In the genomic region with DNA sequence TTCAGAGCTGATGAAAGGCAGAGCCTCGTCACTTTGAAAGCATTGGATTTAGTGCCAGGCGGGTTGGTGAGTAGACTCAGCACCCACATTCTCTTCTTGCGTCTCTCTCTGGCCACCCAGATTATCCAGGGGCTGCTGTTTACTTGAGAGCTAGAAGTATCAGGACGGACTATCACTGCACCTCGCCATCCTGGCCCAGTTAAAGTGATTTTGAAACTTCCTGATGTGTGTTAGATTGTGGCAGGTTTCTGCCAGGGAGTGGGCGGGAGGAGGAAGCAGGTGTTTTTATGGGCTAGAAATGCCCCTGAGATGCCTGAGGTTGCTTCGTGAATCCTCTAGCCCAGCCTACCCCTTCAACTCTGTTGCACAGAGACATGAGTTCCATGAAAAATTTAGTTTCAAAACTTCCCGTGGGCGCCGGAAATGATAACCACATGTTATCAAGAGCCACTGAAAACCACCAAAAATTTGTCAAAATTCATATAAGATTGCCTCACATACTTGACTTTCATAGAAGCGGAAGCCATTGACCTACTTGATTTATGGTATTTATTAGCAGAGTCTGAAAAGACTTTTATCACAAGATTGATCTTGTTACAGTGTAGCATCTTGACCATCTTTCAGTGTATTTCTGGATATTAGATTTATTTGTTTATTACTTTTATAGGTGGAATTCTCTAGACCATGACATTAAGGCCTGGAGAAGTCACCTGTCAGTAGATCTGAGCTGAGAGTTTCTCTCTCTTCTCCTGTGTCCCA, we compare ENCODE assay signal across 9 cellular contexts.
DNase-seq lines count a peak whose midpoint lies in the region; TF ChIP-seq lines count a peak whose summit lies in the region.
"Had no signal": no experiment of that assay in that cellular context is flagged by ENCODE, and none has a peak within 500 bp of the region (broad histone marks: within the 10 kb centered on the region; RNA-seq: fewer than 3 reads in every experiment).

No MANE protein-coding gene starts in this region.

- H3K4me3 Mint-ChIP-seq in IgD-negative memory B cell (peak overlapping the region; percentile 27 to 90 (median 82)), nephron (no peak overlapping the region)
- H3K4me3 Mint-ChIP-seq: neural crest cell had no signal

- H3K27ac Mint-ChIP-seq in IgD-negative memory B cell (peak overlapping the region; percentile 96 to 98 (median 98)), nephron (peak overlapping the region; percentile 80 to 97 (median 96))

- no peaks in the 10 kb centered on the region for H3K9me3 ChIP-seq in ascending aorta

- peaks cover 61 to 68% (median 62%) of the 10 kb centered on the region in 3 donors for H3K4me1 Mint-ChIP-seq in IgD-negative memory B cell
- peaks cover 47% of the 10 kb centered on the region for H3K4me1 Mint-ChIP-seq in nephron

- no peaks in the 10 kb centered on the region for H3K9me3 Mint-ChIP-seq in IgD-negative memory B cell
- H3K9me3 Mint-ChIP-seq in nephron = no peaks in the 10 kb centered on the region
- H3K9me3 Mint-ChIP-seq: neural crest cell had no signal

- DNase-seq in AG08395 (ENCODE audit: low spot score) (peak; percentile 20), activated T-cell treated with anti-CD3 and anti-CD28 coated beads for 4 hours (peak; percentile 54), ascending aorta (ENCODE audit: low spot score in 2 of 2) (no peak), NCI-H526 (lab: John Stamatoyannopoulos, UW) (no peak), retina (no peak), DMS153 (lab: John Stamatoyannopoulos, UW) (no peak)

- H3K27me3 ChIP-seq in ascending aorta = no peaks in the 10 kb centered on the region

- no peaks in the 10 kb centered on the region for H3K36me3 ChIP-seq in ascending aorta

- H3K27me3 Mint-ChIP-seq in IgD-negative memory B cell (no peaks in the 10 kb centered on the region), nephron (ENCODE audit: low read depth) (no peaks in the 10 kb centered on the region)

- H3K4me3 ChIP-seq in ascending aorta = no peak overlapping the region

- intact Hi-C loops in ascending aorta (cut with DNase I) = no loop called here

- H3K36me3 Mint-ChIP-seq in IgD-negative memory B cell (peaks cover 3% of the 10 kb centered on the region), nephron (ENCODE audit: low read depth) (no peaks in the 10 kb centered on the region)

- H3K4me1 ChIP-seq in ascending aorta = peaks cover 8% of the 10 kb centered on the region in 2 donors

- H3K27ac ChIP-seq in ascending aorta = peak overlapping the region in 1 of 2 donors; percentile 12

- TF ChIP-seq CTCF in nephron (IDR thresholded peaks at IDR 0.05; ENCODE audit: unreplicated experiment in 3 of 3) = no peak
- TF ChIP-seq CTCF in ascending aorta (IDR thresholded peaks at IDR 0.05) = no peak

Comparison
In these comparisons a context has a peak if more than half of its experiments do, and no peak if none do; other contexts are left out.
1. DNase-seq: peak in AG08395 (single experiment) and activated T-cell treated with anti-CD3 and anti-CD28 coated beads for 4 hours (single experiment); none in ascending aorta (0 of 2), NCI-H526 (0 of 2), retina (single experiment) and DMS153 (single experiment).
2. H3K4me3 Mint-ChIP-seq: peak in IgD-negative memory B cell (4 of 4); none in nephron (0 of 3).